14 cellular contexts compared by ENCODE assay signal in genomic region chr20:6034134-6034969, GRCh38. TPM values are rescaled to one million over a fixed set of nuclear protein-coding genes. Genes with fewer than 3 reads are reported as not detected.
DNase-seq lines count a peak whose midpoint lies in the region; ATAC-seq and TF ChIP-seq lines count a peak whose summit lies in the region.
"Had no signal": no experiment of that assay in that cellular context is flagged by ENCODE, and none has a peak within 500 bp of the region (broad histone marks: within the 10 kb centered on the region; RNA-seq: fewer than 3 reads in every experiment).

No MANE protein-coding gene starts in this region.

- peak overlapping the region; percentile 47 for H3K27ac Mint-ChIP-seq in T-helper 2 cell treated with Interferon-gamma antibody and Interleukin-4, amounts not matched to agents 5 μg/mL and 100 μg/mL, for 36 hours
- H3K27ac Mint-ChIP-seq in progenitor cell of endocrine pancreas = peak overlapping the region; percentile 10

- H3K27me3 Mint-ChIP-seq in T-helper 2 cell treated with Interferon-gamma antibody and Interleukin-4, amounts not matched to agents 5 μg/mL and 100 μg/mL, for 36 hours (ENCODE audit: low read depth) = no peaks in the 10 kb centered on the region
- no peaks in the 10 kb centered on the region for H3K27me3 Mint-ChIP-seq in progenitor cell of endocrine pancreas

- no peaks in the 10 kb centered on the region for H3K9me3 Mint-ChIP-seq in T-helper 2 cell treated with Interferon-gamma antibody and Interleukin-4, amounts not matched to agents 5 μg/mL and 100 μg/mL, for 36 hours
- H3K9me3 Mint-ChIP-seq in progenitor cell of endocrine pancreas (ENCODE audit: low read depth) = no peaks in the 10 kb centered on the region

- no peak for TF ChIP-seq CTCF in progenitor cell of endocrine pancreas (IDR thresholded peaks at IDR 0.05; ENCODE audit: unreplicated experiment)

- no peak overlapping the region for H3K4me3 Mint-ChIP-seq in T-helper 2 cell treated with Interferon-gamma antibody and Interleukin-4, amounts not matched to agents 5 μg/mL and 100 μg/mL, for 36 hours
- no peak overlapping the region for H3K4me3 Mint-ChIP-seq in progenitor cell of endocrine pancreas (ENCODE audit: low read depth)

- no peak for ATAC-seq in HG03025 (IDR thresholded peaks at IDR 0.05; ENCODE audit: low FRiP score, unreplicated experiment)

- DNase-seq in T-helper 2 cell treated with Interferon-gamma antibody and Interleukin-4, amounts not matched to agents 5 μg/mL and 100 μg/mL, for 36 hours (ENCODE audit: low spot score) = no peak
- no peak for DNase-seq in T-helper 2 cell
- DNase-seq in SHP77 treated with DMSO at 0.1 percent for 48 hours (lab: John Stamatoyannopoulos, UW) = peak; percentile 68
- peak; percentile 33 for DNase-seq in fibroblast of peridontal ligament (ENCODE audit: extremely low read depth)
- no peak for DNase-seq in progenitor cell of endocrine pancreas (ENCODE audit: low spot score, unreplicated experiment)
- DNase-seq in nucleus accumbens (lab: John Stamatoyannopoulos, UW) = no peak
- DNase-seq in effector CD4-positive, alpha-beta T cell = no peak
- DNase-seq: ACHN; EL; Karpas-422; NCI-H446; stimulated activated CD4-positive, alpha-beta T cell treated with anti-CD3 and anti-CD28 coated beads, Interleukin-1b, Interleukin-23, amount 100 ng/mL, for 48 hours had no signal

- H3K36me3 Mint-ChIP-seq in T-helper 2 cell treated with Interferon-gamma antibody and Interleukin-4, amounts not matched to agents 5 μg/mL and 100 μg/mL, for 36 hours (ENCODE audit: low read depth) = peaks cover 29% of the 10 kb centered on the region
- peaks cover 15% of the 10 kb centered on the region for H3K36me3 Mint-ChIP-seq in progenitor cell of endocrine pancreas (ENCODE audit: insufficient read depth)

- H3K4me1 Mint-ChIP-seq in T-helper 2 cell treated with Interferon-gamma antibody and Interleukin-4, amounts not matched to agents 5 μg/mL and 100 μg/mL, for 36 hours (ENCODE audit: low read depth) = peaks cover 13% of the 10 kb centered on the region
- H3K4me1 Mint-ChIP-seq in progenitor cell of endocrine pancreas (ENCODE audit: low read depth) = peaks cover 10% of the 10 kb centered on the region

RNA-seq across cellular contexts. Expression of gene LRRN4, which starts 19.5 kb away (rescaled TPM):
- total RNA-seq in progenitor cell of endocrine pancreas = 5.6 and 7.7 TPM in 2 replicates
- total RNA-seq: cerebellum had no signal

RNA-seq across cellular contexts. Expression of gene CRLS1, which starts 28.4 kb away (rescaled TPM):
- total RNA-seq in progenitor cell of endocrine pancreas = 44.8 TPM in 2 replicates

Comparison
In these comparisons a context has a peak if more than half of its experiments do, and no peak if none do; other contexts are left out.
1. DNase-seq: peak in SHP77 treated with DMSO at 0.1 percent for 48 hours (single experiment) and fibroblast of peridontal ligament (single experiment); none in T-helper 2 cell treated with Interferon-gamma antibody and Interleukin-4, amounts not matched to agents 5 μg/mL and 100 μg/mL, for 36 hours (single experiment), T-helper 2 cell (0 of 5), progenitor cell of endocrine pancreas (single experiment), nucleus accumbens (0 of 56) and effector CD4-positive, alpha-beta T cell (single experiment).